Comparison of ENCODE assay signal across 4 cellular contexts in genomic region chr9:96916531-96916930, GRCh38. TPM values are rescaled to one million over a fixed set of nuclear protein-coding genes. Genes with fewer than 3 reads are reported as not detected.
"Had no signal": no experiment of that assay in that cellular context is flagged by ENCODE, and none has a peak within 500 bp of the region (broad histone marks: within the 10 kb centered on the region; RNA-seq: fewer than 3 reads in every experiment).

No MANE protein-coding gene starts in this region.

RNA-seq across cellular contexts. Expression of gene NUTM2G, which starts 12.1 kb away (rescaled TPM):
- total RNA-seq: GM23248, H1, HT-29, IMR-90 had no signal
- polyA plus RNA-seq: GM23248, IMR-90 had no signal
